In the genomic region with DNA sequence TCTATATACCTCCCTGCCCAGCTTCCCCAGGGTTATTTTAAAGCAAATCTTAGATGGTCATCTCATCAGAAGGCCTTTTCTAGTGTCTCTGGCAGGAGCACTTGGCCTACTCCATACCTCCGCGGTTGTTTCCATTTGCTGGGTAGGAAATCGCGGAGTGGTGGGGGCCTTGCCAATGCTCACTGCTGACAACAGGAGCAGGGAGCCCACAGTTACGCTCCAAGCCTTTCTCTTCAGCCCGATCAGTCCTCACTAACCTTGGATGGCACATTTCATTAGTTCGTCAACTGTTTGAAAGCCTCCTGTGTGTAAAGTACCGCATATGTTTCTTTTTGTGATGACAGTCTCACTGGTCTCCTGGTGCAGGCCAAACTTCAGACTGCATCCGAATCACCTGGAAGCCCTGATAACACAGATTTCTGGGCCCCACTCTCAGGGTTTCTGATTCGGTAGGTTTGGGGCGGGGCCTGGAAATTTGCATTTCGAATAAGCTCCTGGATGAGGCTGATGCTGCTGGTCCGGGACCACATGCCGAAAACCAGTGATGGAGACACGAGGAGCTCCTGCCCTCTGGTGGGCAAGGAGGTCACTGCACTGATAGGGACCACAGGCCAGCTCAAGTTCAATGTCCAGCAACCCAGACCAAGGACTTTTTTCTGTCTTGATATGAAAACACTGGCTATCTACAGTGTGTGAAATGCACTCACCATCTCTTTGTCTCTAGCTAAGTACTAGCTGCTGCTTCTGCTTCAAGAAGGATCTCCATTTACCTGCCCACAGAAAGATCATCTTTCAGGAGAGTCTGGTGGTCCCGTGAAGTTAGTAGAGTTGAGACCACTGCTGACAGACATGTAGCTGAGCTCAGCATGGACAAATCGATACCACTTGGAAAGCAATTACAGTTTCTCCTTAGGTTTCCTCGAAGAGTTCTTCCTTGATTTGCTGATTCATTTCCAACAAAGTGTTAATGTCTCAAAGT, we compare ENCODE assay signal across 1 cellular context.
TF ChIP-seq lines count a peak whose summit lies in the region.

No MANE protein-coding gene starts in this region.

TF ChIP-seq in K562, 482 proteins besides CTCF, POLR2A, EP300 and RAD21 (continued from another document and continues in another):
- TF ChIP-seq, protein P1, sequence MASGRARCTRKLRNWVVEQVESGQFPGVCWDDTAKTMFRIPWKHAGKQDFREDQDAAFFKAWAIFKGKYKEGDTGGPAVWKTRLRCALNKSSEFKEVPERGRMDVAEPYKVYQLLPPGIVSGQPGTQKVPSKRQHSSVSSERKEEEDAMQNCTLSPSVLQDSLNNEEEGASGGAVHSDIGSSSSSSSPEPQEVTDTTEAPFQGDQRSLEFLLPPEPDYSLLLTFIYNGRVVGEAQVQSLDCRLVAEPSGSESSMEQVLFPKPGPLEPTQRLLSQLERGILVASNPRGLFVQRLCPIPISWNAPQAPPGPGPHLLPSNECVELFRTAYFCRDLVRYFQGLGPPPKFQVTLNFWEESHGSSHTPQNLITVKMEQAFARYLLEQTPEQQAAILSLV (tag; IDR thresholded peaks at IDR 0.05), result peak; percentile 48; the same call in 1 of the 2 replicates
- TF ChIP-seq ZFP36 (IDR thresholded peaks at IDR 0.05; ENCODE audit: low read depth, low read length, partially characterized antibody) (peak; percentile 39), ZNF695 (CRISPR knock-in tag; IDR thresholded peaks at IDR 0.05) (no peak), CBFA2T2 (conservative IDR thresholded peaks at IDR 0.05) (0 out of 2 replicates have a peak, but pooled peaks have one; percentile 17), RB1 (IDR thresholded peaks at IDR 0.05; ENCODE audit: low read depth) (peak; percentile 79), SP1 (CRISPR knock-in tag; IDR thresholded peaks at IDR 0.05) (peak; percentile 47; the same call in 1 of the 2 replicates), ARID1B (IDR thresholded peaks at IDR 0.05) (0 out of 2 replicates have a peak, but pooled peaks have one; percentile 8), BHLHE40 (IDR thresholded peaks at IDR 0.05; ENCODE audit: low read length) (0 out of 2 replicates have a peak, but pooled peaks have one; percentile 21), ESRRA (IDR thresholded peaks at IDR 0.05; ENCODE audit: borderline replicate concordance, low read depth) (0 out of 2 replicates have a peak, but pooled peaks have one; percentile 18), TCF3 (CRISPR knock-in tag; IDR thresholded peaks at IDR 0.05) (no peak), MECOM (CRISPR knock-in tag; IDR thresholded peaks at IDR 0.05) (0 out of 2 replicates have a peak, but pooled peaks have one; percentile 64), RCOR1 (IDR thresholded peaks at IDR 0.05; ENCODE audit: borderline replicate concordance in 1 of 2, low read depth in 2 of 2, low read length in 2 of 2) (peak; percentile 37 to 95; a peak in 3 of 4 replicates), BMI1 (IDR thresholded peaks at IDR 0.05; ENCODE audit: low read length) (0 out of 2 replicates have a peak, but pooled peaks have one; percentile 27), JUND (IDR thresholded peaks at IDR 0.05; ENCODE audit: borderline replicate concordance, low read depth, low read length) (peak; percentile 46; the same call in 1 of the 2 replicates), JUND (tag; IDR thresholded peaks at IDR 0.05; ENCODE audit: borderline replicate concordance, low read depth, low read length) (peak; percentile 40; the same call in 1 of the 3 replicates), TEAD1 (CRISPR knock-in tag; IDR thresholded peaks at IDR 0.05) (0 out of 4 replicates have a peak, but pooled peaks of 1 of the 2 experiments have one; percentile 62), TBP (optimal IDR thresholded peaks at IDR 0.05; ENCODE audit: low read depth, low read length) (peak; percentile 26), ZNF77 (CRISPR knock-in tag; IDR thresholded peaks at IDR 0.05) (no peak)
- TF ChIP-seq, protein P2, sequence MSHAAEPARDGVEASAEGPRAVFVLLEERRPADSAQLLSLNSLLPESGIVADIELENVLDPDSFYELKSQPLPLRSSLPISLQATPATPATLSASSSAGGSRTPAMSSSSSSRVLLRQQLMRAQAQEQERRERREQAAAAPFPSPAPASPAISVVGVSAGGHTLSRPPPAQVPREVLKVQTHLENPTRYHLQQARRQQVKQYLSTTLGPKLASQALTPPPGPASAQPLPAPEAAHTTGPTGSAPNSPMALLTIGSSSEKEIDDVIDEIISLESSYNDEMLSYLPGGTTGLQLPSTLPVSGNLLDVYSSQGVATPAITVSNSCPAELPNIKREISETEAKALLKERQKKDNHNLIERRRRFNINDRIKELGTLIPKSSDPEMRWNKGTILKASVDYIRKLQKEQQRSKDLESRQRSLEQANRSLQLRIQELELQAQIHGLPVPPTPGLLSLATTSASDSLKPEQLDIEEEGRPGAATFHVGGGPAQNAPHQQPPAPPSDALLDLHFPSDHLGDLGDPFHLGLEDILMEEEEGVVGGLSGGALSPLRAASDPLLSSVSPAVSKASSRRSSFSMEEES (CRISPR knock-in tag; IDR thresholded peaks at IDR 0.05), result no peak
- TF ChIP-seq, protein P3, sequence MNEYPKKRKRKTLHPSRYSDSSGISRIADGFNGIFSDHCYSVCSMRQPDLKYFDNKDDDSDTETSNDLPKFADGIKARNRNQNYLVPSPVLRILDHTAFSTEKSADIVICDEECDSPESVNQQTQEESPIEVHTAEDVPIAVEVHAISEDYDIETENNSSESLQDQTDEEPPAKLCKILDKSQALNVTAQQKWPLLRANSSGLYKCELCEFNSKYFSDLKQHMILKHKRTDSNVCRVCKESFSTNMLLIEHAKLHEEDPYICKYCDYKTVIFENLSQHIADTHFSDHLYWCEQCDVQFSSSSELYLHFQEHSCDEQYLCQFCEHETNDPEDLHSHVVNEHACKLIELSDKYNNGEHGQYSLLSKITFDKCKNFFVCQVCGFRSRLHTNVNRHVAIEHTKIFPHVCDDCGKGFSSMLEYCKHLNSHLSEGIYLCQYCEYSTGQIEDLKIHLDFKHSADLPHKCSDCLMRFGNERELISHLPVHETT (CRISPR knock-in tag; conservative IDR thresholded peaks at IDR 0.05 in 1 of 2, IDR thresholded peaks at IDR 0.05 in 1 of 2), result no peak
- TF ChIP-seq, protein P4, sequence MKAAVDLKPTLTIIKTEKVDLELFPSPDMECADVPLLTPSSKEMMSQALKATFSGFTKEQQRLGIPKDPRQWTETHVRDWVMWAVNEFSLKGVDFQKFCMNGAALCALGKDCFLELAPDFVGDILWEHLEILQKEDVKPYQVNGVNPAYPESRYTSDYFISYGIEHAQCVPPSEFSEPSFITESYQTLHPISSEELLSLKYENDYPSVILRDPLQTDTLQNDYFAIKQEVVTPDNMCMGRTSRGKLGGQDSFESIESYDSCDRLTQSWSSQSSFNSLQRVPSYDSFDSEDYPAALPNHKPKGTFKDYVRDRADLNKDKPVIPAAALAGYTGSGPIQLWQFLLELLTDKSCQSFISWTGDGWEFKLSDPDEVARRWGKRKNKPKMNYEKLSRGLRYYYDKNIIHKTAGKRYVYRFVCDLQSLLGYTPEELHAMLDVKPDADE (conservative IDR thresholded peaks at IDR 0.05; ENCODE audit: control insufficient read depth, low read depth, low read length), result no peak
- TF ChIP-seq, protein P5, sequence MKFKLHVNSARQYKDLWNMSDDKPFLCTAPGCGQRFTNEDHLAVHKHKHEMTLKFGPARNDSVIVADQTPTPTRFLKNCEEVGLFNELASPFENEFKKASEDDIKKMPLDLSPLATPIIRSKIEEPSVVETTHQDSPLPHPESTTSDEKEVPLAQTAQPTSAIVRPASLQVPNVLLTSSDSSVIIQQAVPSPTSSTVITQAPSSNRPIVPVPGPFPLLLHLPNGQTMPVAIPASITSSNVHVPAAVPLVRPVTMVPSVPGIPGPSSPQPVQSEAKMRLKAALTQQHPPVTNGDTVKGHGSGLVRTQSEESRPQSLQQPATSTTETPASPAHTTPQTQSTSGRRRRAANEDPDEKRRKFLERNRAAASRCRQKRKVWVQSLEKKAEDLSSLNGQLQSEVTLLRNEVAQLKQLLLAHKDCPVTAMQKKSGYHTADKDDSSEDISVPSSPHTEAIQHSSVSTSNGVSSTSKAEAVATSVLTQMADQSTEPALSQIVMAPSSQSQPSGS (CRISPR knock-in tag; IDR thresholded peaks at IDR 0.05), result no peak
- TF ChIP-seq, protein P6, sequence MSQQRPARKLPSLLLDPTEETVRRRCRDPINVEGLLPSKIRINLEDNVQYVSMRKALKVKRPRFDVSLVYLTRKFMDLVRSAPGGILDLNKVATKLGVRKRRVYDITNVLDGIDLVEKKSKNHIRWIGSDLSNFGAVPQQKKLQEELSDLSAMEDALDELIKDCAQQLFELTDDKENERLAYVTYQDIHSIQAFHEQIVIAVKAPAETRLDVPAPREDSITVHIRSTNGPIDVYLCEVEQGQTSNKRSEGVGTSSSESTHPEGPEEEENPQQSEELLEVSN (IDR thresholded peaks at IDR 0.05; ENCODE audit: borderline replicate concordance in 1 of 2, extremely low read depth in 1 of 2, insufficient read depth in 1 of 2, insufficient read length in 1 of 2, low read depth in 1 of 2, low read length in 1 of 2, poor library complexity in 1 of 2, severe bottlenecking in 1 of 2), result peak in 1 of 2 experiments; percentile 30
- TF ChIP-seq, protein P7, sequence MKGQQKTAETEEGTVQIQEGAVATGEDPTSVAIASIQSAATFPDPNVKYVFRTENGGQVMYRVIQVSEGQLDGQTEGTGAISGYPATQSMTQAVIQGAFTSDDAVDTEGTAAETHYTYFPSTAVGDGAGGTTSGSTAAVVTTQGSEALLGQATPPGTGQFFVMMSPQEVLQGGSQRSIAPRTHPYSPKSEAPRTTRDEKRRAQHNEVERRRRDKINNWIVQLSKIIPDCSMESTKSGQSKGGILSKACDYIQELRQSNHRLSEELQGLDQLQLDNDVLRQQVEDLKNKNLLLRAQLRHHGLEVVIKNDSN (CRISPR knock-in tag; IDR thresholded peaks at IDR 0.05), result peak; percentile 48; the same call in 1 of the 2 replicates
- TF ChIP-seq, protein P8, sequence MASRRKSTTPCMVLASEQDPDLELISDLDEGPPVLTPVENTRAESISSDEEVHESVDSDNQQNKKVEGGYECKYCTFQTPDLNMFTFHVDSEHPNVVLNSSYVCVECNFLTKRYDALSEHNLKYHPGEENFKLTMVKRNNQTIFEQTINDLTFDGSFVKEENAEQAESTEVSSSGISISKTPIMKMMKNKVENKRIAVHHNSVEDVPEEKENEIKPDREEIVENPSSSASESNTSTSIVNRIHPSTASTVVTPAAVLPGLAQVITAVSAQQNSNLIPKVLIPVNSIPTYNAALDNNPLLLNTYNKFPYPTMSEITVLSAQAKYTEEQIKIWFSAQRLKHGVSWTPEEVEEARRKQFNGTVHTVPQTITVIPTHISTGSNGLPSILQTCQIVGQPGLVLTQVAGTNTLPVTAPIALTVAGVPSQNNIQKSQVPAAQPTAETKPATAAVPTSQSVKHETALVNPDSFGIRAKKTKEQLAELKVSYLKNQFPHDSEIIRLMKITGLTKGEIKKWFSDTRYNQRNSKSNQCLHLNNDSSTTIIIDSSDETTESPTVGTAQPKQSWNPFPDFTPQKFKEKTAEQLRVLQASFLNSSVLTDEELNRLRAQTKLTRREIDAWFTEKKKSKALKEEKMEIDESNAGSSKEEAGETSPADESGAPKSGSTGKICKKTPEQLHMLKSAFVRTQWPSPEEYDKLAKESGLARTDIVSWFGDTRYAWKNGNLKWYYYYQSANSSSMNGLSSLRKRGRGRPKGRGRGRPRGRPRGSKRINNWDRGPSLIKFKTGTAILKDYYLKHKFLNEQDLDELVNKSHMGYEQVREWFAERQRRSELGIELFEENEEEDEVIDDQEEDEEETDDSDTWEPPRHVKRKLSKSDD (conservative IDR thresholded peaks at IDR 0.05; ENCODE audit: low read length), result 0 out of 2 replicates have a peak, but pooled peaks have one; percentile 65
- TF ChIP-seq, protein P9, sequence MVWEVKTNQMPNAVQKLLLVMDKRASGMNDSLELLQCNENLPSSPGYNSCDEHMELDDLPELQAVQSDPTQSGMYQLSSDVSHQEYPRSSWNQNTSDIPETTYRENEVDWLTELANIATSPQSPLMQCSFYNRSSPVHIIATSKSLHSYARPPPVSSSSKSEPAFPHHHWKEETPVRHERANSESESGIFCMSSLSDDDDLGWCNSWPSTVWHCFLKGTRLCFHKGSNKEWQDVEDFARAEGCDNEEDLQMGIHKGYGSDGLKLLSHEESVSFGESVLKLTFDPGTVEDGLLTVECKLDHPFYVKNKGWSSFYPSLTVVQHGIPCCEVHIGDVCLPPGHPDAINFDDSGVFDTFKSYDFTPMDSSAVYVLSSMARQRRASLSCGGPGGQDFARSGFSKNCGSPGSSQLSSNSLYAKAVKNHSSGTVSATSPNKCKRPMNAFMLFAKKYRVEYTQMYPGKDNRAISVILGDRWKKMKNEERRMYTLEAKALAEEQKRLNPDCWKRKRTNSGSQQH (CRISPR knock-in tag; IDR thresholded peaks at IDR 0.05), result no peak
- TF ChIP-seq, protein P10, sequence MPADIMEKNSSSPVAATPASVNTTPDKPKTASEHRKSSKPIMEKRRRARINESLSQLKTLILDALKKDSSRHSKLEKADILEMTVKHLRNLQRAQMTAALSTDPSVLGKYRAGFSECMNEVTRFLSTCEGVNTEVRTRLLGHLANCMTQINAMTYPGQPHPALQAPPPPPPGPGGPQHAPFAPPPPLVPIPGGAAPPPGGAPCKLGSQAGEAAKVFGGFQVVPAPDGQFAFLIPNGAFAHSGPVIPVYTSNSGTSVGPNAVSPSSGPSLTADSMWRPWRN (IDR thresholded peaks at IDR 0.05; ENCODE audit: low read depth), result no peak
- TF ChIP-seq, protein P11, sequence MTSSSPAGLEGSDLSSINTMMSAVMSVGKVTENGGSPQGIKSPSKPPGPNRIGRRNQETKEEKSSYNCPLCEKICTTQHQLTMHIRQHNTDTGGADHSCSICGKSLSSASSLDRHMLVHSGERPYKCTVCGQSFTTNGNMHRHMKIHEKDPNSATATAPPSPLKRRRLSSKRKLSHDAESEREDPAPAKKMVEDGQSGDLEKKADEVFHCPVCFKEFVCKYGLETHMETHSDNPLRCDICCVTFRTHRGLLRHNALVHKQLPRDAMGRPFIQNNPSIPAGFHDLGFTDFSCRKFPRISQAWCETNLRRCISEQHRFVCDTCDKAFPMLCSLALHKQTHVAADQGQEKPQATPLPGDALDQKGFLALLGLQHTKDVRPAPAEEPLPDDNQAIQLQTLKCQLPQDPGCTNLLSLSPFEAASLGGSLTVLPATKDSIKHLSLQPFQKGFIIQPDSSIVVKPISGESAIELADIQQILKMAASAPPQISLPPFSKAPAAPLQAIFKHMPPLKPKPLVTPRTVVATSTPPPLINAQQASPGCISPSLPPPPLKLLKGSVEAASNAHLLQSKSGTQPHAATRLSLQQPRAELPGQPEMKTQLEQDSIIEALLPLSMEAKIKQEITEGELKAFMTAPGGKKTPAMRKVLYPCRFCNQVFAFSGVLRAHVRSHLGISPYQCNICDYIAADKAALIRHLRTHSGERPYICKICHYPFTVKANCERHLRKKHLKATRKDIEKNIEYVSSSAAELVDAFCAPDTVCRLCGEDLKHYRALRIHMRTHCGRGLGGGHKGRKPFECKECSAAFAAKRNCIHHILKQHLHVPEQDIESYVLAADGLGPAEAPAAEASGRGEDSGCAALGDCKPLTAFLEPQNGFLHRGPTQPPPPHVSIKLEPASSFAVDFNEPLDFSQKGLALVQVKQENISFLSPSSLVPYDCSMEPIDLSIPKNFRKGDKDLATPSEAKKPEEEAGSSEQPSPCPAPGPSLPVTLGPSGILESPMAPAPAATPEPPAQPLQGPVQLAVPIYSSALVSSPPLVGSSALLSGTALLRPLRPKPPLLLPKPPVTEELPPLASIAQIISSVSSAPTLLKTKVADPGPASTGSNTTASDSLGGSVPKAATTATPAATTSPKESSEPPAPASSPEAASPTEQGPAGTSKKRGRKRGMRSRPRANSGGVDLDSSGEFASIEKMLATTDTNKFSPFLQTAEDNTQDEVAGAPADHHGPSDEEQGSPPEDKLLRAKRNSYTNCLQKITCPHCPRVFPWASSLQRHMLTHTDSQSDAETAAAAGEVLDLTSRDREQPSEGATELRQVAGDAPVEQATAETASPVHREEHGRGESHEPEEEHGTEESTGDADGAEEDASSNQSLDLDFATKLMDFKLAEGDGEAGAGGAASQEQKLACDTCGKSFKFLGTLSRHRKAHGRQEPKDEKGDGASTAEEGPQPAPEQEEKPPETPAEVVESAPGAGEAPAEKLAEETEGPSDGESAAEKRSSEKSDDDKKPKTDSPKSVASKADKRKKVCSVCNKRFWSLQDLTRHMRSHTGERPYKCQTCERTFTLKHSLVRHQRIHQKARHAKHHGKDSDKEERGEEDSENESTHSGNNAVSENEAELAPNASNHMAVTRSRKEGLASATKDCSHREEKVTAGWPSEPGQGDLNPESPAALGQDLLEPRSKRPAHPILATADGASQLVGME (CRISPR knock-in tag; IDR thresholded peaks at IDR 0.05), result 0 out of 2 replicates have a peak, but pooled peaks have one; percentile 60
